In genomic region chr6:70317799-70318198, GRCh38 we compare ENCODE assay signal across 7 cellular contexts. TPM values are rescaled to one million over a fixed set of nuclear protein-coding genes. Genes with fewer than 3 reads are reported as not detected.
"Had no signal": no experiment of that assay in that cellular context is flagged by ENCODE, and none has a peak within 500 bp of the region (broad histone marks: within the 10 kb centered on the region; RNA-seq: fewer than 3 reads in every experiment).

No MANE protein-coding gene starts in this region.

RNA-seq across cellular contexts. Expression of gene COL9A1, which starts 14.9 kb away (rescaled TPM):
- total RNA-seq: OCI-LY7, PC-3, PC-9, Peyer's patch, RPMI7951, SJSA1, T-cell had no signal
